Comparison of ENCODE assay signal across 22 cellular contexts in the genomic region with DNA sequence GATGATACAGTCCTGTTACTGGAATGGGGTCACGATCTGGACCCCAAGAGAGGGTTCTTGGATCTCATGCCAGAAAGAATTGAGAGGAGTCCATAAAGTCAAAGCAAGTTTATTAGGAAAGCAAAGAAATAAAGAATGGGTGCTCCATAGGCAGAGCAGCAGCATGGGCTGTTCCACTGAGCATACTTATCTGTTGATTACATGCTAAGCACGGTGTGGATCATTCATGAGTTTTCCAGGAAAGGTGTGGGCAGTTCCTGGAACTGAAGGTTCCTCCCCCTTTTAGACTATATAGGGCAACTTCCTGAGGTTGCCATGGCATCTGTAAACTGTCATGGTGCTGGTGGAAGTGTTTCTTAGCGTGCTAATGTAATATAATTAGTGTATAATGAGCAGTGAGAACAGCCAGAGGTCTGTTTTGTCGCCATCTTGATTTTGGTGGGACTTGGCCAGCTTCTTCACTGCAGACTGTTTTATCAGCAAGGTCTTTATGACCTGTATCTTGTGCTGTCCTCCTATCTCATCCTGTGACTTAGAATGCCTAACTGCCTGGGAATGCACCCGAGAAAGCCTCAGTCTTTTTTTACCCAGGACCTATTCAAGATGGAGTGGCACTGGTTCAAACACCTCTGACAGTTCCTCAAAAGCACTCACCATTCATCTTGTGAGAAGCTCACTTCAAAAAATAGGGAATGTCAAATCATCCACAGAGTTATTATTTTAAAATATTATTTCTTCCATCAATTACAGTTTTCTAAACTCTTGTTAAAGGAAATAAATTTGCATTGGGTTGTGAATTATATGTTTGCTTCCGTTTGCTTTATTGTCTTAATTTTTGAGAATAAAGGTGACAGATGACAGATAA.
DNase-seq lines count a peak whose midpoint lies in the region; ATAC-seq, FAIRE-seq and TF ChIP-seq lines count a peak whose summit lies in the region.
"Had no signal": no experiment of that assay in that cellular context is flagged by ENCODE, and none has a peak within 500 bp of the region (broad histone marks: within the 10 kb centered on the region; RNA-seq: fewer than 3 reads in every experiment).

No MANE protein-coding gene starts in this region.

- H3K9me3 ChIP-seq in K562 (replicated peaks; ENCODE audit: control insufficient read depth, insufficient read depth, low read depth, low read length) = no peaks in the 10 kb centered on the region
- H3K9me3 ChIP-seq: MG63 had no signal

- peak overlapping the region in 1 of 2 experiments; percentile 74; a peak in 2 of 4 replicates for H3K9ac ChIP-seq in K562 (ENCODE audit: insufficient read depth in 1 of 2, low read depth in 2 of 2, low read length in 2 of 2)

- no peaks in the 10 kb centered on the region for H3K9me3 Mint-ChIP-seq in stimulated activated effector memory CD8-positive, alpha-beta T cell treated with anti-CD3 and anti-CD28 coated beads, Interleukin-12 subunit alpha, Interleukin-12 subunit beta, amount 100 ng/mL, for 72 hours

- ATAC-seq in K562 (peak; percentile 86), GM18873 (IDR thresholded peaks at IDR 0.05; ENCODE audit: low FRiP score, unreplicated experiment) (no peak)
- peak; percentile 50 for ATAC-seq in stimulated activated effector memory CD8-positive, alpha-beta T cell treated with anti-CD3 and anti-CD28 coated beads, Interleukin-12 subunit alpha, Interleukin-12 subunit beta, amount 100 ng/mL, for 72 hours

- TF ChIP-seq RAD21 in K562 (CRISPR knock-in tag; conservative IDR thresholded peaks at IDR 0.05 in 1 of 2, IDR thresholded peaks at IDR 0.05 in 1 of 2) = peak in 1 of 2 experiments; percentile 51; a peak in 2 of 4 replicates

- peak; percentile 100 for FAIRE-seq in K562 (lab: Jason Lieb, UNC)
- FAIRE-seq: RCC 7860 had no signal

- POLR2A ChIA-PET in K562 (lab: Yijun Ruan, JAX) = interaction anchor here (1.2 kb wide), 1 partner anchor 124 kb away, joined by 3 read pairs; no protein-coding TSS in a partner anchor

- 0% methylated on average over 6 of the region's 6 CpGs for WGBS in K562 (ENCODE audit: insufficient coverage, low coverage, missing lambda C conversion rate)

- BruUV-seq in K562 (replicated peaks; lab: Mats Ljungman, UMichigan) = TSS peak; percentile 92

- H3K4me3 ChIP-seq in K562 = no peak overlapping the region
- H3K4me3 ChIP-seq: MG63, SK-N-MC had no signal

- H3K4me3 Mint-ChIP-seq in stimulated activated effector memory CD8-positive, alpha-beta T cell treated with anti-CD3 and anti-CD28 coated beads, Interleukin-12 subunit alpha, Interleukin-12 subunit beta, amount 100 ng/mL, for 72 hours = no peak overlapping the region

- H3K36me3 ChIP-seq in K562 (ENCODE audit: control insufficient read depth, insufficient read depth, low read length) = no peaks in the 10 kb centered on the region; the same call in 2 of the 3 replicates
- H3K36me3 ChIP-seq: MG63 had no signal

- no peaks in the 10 kb centered on the region for H4K20me1 ChIP-seq in K562 (replicated peaks; ENCODE audit: control insufficient read depth, insufficient read depth, low read length)

- H3K4me1 Mint-ChIP-seq in stimulated activated effector memory CD8-positive, alpha-beta T cell treated with anti-CD3 and anti-CD28 coated beads, Interleukin-12 subunit alpha, Interleukin-12 subunit beta, amount 100 ng/mL, for 72 hours = no peaks in the 10 kb centered on the region

- peak overlapping the region; percentile 44 for H3K4me2 ChIP-seq in K562 (ENCODE audit: insufficient read depth, low read length)

- in situ Hi-C loops in K562 (cut with MboI) = no loop called here

- DNase-seq in stimulated activated CD4-positive, alpha-beta T cell treated with anti-CD3 and anti-CD28 coated beads, Interleukin-1b, Interleukin-23, amount 100 ng/mL, for 48 hours = peak; percentile 4
- DNase-seq in stimulated activated CD4-positive, alpha-beta T cell treated with anti-CD3 and anti-CD28 coated beads, Interleukin-2, amount 100 ng/mL, for 24 hours = no peak
- peak; percentile 49 for DNase-seq in SK-N-DZ (ENCODE audit: low spot score)
- DNase-seq in K562 (ENCODE audit: extremely low read depth in 1 of 4, low spot score in 3 of 4) = peak; percentile 64 to 98 (median 68)
- no peak for DNase-seq in stimulated activated effector memory CD8-positive, alpha-beta T cell treated with anti-CD3 and anti-CD28 coated beads, Interleukin-12 subunit alpha, Interleukin-12 subunit beta, amount 100 ng/mL, for 72 hours (ENCODE audit: low spot score in 2 of 2)
- DNase-seq in occipital lobe (lab: John Stamatoyannopoulos, UW) = no peak
- no peak for DNase-seq in GOT3 (lab: John Stamatoyannopoulos, UW)
- DNase-seq: C1 segment of cervical spinal cord; DMS79 treated with DMSO at 0.1 percent for 48 hours; H7; Kasumi-1; MG63; NCI-H1092 treated with DMSO at 0.1 percent for 48 hours; NCI-H2081; NCI-H2171 treated with DMSO at 0.1 percent for 48 hours; NCI-H446; NCI-H526 treated with DMSO at 0.1 percent for 48 hours; NK-92 treated with Interleukin-12 subunit alpha and Interleukin-12 subunit beta, amount 100 ng/mL, for 24 hours; Right ventricle myocardium superior had no signal

- H3K27ac Mint-ChIP-seq in stimulated activated effector memory CD8-positive, alpha-beta T cell treated with anti-CD3 and anti-CD28 coated beads, Interleukin-12 subunit alpha, Interleukin-12 subunit beta, amount 100 ng/mL, for 72 hours = no peak overlapping the region

- no peaks in the 10 kb centered on the region for H3K36me3 Mint-ChIP-seq in stimulated activated effector memory CD8-positive, alpha-beta T cell treated with anti-CD3 and anti-CD28 coated beads, Interleukin-12 subunit alpha, Interleukin-12 subunit beta, amount 100 ng/mL, for 72 hours

- no peaks in the 10 kb centered on the region for H3K79me2 ChIP-seq in K562 (ENCODE audit: control insufficient read depth, insufficient read depth, low read length)

- TF ChIP-seq CTCF in K562 (IDR thresholded peaks at IDR 0.05 in 2 of 3, conservative IDR thresholded peaks at IDR 0.05 in 1 of 3; ENCODE audit: insufficient read depth in 2 of 3, low read depth in 1 of 3, low read length in 3 of 3) = no peak

- H3K9me1 ChIP-seq in K562 (ENCODE audit: control insufficient read depth, insufficient read depth, low read length) = no peaks in the 10 kb centered on the region

- peak overlapping the region; percentile 89 for H3K27ac ChIP-seq in K562 (ENCODE audit: extremely low read depth, low read depth, low read length)
- H3K27ac ChIP-seq: SK-N-MC had no signal

- no peaks in the 10 kb centered on the region for H3K27me3 ChIP-seq in K562 (ENCODE audit: control insufficient read depth in 2 of 2, insufficient read depth in 2 of 2, low read length in 2 of 2)
- H3K27me3 ChIP-seq: MG63 had no signal

- intact Hi-C loops in K562 (cut with micrococcal nuclease) = loop anchor here (1.0 to 5.0 kb wide), 2 partner anchors 154 to 249 kb away; no protein-coding TSS in a partner anchor

- TF ChIP-seq POLR2A in K562 (conservative IDR thresholded peaks at IDR 0.05) = peak; percentile 69

- CTCF ChIA-PET in K562 (lab: Yijun Ruan, JAX; ENCODE audit: low intra/inter-chr PET ratio) = no interaction called here

- TF ChIP-seq EP300 in K562 (IDR thresholded peaks at IDR 0.05; ENCODE audit: low read length) = peak; percentile 93

- H2AFZ ChIP-seq in K562 (ENCODE audit: low read depth, low read length) = peak overlapping the region; percentile 88

- peaks cover 30 to 65% of the 10 kb centered on the region in 2 experiments for H3K4me1 ChIP-seq in K562 (replicated peaks in 1 of 2; ENCODE audit: control insufficient read depth in 2 of 2, insufficient read depth in 2 of 2, low read length in 2 of 2)

TF ChIP-seq in K562, 482 proteins besides CTCF, POLR2A, EP300 and RAD21 (continues in another document):
- TF ChIP-seq KLF10 (CRISPR knock-in tag; IDR thresholded peaks at IDR 0.05) = peak; percentile 90
- peak; percentile 99 for TF ChIP-seq MECOM (CRISPR knock-in tag; IDR thresholded peaks at IDR 0.05)
- no peak for TF ChIP-seq TARDBP (IDR thresholded peaks at IDR 0.05)
- peak; percentile 60; the same call in 1 of the 2 replicates for TF ChIP-seq POLR2AphosphoS5 (IDR thresholded peaks at IDR 0.05; ENCODE audit: control insufficient read depth, insufficient read depth, low read depth, low read length)
- TF ChIP-seq, protein P1, sequence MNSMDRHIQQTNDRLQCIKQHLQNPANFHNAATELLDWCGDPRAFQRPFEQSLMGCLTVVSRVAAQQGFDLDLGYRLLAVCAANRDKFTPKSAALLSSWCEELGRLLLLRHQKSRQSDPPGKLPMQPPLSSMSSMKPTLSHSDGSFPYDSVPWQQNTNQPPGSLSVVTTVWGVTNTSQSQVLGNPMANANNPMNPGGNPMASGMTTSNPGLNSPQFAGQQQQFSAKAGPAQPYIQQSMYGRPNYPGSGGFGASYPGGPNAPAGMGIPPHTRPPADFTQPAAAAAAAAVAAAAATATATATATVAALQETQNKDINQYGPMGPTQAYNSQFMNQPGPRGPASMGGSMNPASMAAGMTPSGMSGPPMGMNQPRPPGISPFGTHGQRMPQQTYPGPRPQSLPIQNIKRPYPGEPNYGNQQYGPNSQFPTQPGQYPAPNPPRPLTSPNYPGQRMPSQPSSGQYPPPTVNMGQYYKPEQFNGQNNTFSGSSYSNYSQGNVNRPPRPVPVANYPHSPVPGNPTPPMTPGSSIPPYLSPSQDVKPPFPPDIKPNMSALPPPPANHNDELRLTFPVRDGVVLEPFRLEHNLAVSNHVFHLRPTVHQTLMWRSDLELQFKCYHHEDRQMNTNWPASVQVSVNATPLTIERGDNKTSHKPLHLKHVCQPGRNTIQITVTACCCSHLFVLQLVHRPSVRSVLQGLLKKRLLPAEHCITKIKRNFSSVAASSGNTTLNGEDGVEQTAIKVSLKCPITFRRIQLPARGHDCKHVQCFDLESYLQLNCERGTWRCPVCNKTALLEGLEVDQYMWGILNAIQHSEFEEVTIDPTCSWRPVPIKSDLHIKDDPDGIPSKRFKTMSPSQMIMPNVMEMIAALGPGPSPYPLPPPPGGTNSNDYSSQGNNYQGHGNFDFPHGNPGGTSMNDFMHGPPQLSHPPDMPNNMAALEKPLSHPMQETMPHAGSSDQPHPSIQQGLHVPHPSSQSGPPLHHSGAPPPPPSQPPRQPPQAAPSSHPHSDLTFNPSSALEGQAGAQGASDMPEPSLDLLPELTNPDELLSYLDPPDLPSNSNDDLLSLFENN (IDR thresholded peaks at IDR 0.05; ENCODE audit: low read depth in 2 of 2, low read length in 2 of 2) = no peak; a peak in 1 of 4 replicates
- TF ChIP-seq CHD2 (IDR thresholded peaks at IDR 0.05; ENCODE audit: low read depth, low read length) = no peak
- TF ChIP-seq NELFE (IDR thresholded peaks at IDR 0.05; ENCODE audit: insufficient read depth, insufficient read length) = no peak
- TF ChIP-seq KLF6 (CRISPR knock-in tag; IDR thresholded peaks at IDR 0.05; ENCODE audit: borderline replicate concordance) = peak; percentile 99
- no peak for TF ChIP-seq ILF3 (IDR thresholded peaks at IDR 0.05; ENCODE audit: borderline replicate concordance)
- TF ChIP-seq ZNF764 (CRISPR knock-in tag; IDR thresholded peaks at IDR 0.05; ENCODE audit: low read depth) = 0 out of 2 replicates have a peak, but pooled peaks have one; percentile 30
- peak; percentile 99 for TF ChIP-seq ZNF668 (CRISPR knock-in tag; IDR thresholded peaks at IDR 0.05)

Comparison
In these comparisons a context has a peak if more than half of its experiments do, and no peak if none do; other contexts are left out.
1. DNase-seq: peak in stimulated activated CD4-positive, alpha-beta T cell treated with anti-CD3 and anti-CD28 coated beads, Interleukin-1b, Interleukin-23, amount 100 ng/mL, for 48 hours (single experiment), SK-N-DZ (single experiment) and K562 (4 of 4); none in stimulated activated CD4-positive, alpha-beta T cell treated with anti-CD3 and anti-CD28 coated beads, Interleukin-2, amount 100 ng/mL, for 24 hours (0 of 2), stimulated activated effector memory CD8-positive, alpha-beta T cell treated with anti-CD3 and anti-CD28 coated beads, Interleukin-12 subunit alpha, Interleukin-12 subunit beta, amount 100 ng/mL, for 72 hours (0 of 2), occipital lobe (single experiment) and GOT3 (single experiment).